Comparison of ENCODE assay signal across 1 cellular context in the genomic region with DNA sequence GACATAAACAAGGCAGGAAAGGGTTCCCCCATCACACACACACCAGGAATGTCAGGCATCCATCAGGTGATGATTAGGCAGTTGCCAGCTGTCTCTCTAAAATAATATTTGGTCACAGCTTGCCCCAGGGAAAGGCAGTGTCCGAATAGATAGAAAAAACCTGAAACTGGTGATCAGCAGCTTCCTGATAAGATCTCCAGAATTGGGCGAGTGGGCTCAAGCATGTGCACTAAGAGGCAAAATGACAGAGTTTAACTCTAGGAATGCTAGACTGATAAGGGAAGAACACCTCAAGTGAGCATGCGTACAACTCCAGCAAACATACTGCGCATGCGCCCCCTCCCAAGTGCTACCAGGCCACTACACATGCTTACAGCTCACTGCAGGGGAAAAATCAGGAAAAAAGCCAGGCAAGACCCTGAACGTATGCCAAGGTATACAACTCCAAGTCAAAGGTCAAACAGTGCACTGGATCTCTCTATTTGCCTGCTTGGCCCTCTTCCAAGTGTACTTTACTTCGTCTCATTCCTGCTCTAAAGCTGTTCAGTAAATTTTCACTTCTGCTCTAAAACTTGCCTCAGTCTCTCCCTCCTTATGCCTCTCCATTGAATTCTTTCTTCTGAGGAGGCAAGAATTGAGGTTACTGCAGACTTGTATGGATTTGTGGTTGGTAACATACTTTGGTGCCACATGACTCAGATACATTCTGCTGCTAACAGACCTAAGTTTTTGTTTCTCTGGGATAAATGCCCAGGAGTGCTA.
TF ChIP-seq lines count a peak whose summit lies in the region.

No MANE protein-coding gene starts in this region.

TF ChIP-seq in HepG2, 621 proteins besides CTCF, POLR2A, EP300 and RAD21 (continued from another document and continues in another):
- TF ChIP-seq GLMP (CRISPR knock-in tag; IDR thresholded peaks at IDR 0.05; ENCODE audit: borderline replicate concordance): no peak
- TF ChIP-seq ZNF556 (CRISPR knock-in tag; IDR thresholded peaks at IDR 0.05; ENCODE audit: borderline replicate concordance): 0 out of 2 replicates have a peak, but pooled peaks have one; percentile 55
- peak; percentile 64 for TF ChIP-seq HOXA3 (CRISPR knock-in tag; IDR thresholded peaks at IDR 0.05)
- TF ChIP-seq SP140L (CRISPR knock-in tag; IDR thresholded peaks at IDR 0.05; ENCODE audit: borderline replicate concordance): no peak
- peak in 1 of 2 experiments; percentile 31; a peak in 1 of 4 replicates for TF ChIP-seq KLF16 (CRISPR knock-in tag; IDR thresholded peaks at IDR 0.05)
- TF ChIP-seq ARID2 (CRISPR knock-in tag; IDR thresholded peaks at IDR 0.05; ENCODE audit: borderline replicate concordance): no peak
- TF ChIP-seq, protein P1, sequence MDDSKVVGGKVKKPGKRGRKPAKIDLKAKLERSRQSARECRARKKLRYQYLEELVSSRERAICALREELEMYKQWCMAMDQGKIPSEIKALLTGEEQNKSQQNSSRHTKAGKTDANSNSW (CRISPR knock-in tag; IDR thresholded peaks at IDR 0.05; ENCODE audit: borderline replicate concordance): no peak
- TF ChIP-seq LRRFIP1 (CRISPR knock-in tag; conservative IDR thresholded peaks at IDR 0.05): no peak
- TF ChIP-seq ZNF138 (CRISPR knock-in tag; IDR thresholded peaks at IDR 0.05; ENCODE audit: low read depth): no peak
- TF ChIP-seq KDM1A (CRISPR knock-in tag; IDR thresholded peaks at IDR 0.05): no peak
- TF ChIP-seq MAFK (conservative IDR thresholded peaks at IDR 0.05 in 1 of 2, IDR thresholded peaks at IDR 0.05 in 1 of 2; ENCODE audit: low read length in 2 of 2): no peak
- no peak for TF ChIP-seq ZSCAN20 (CRISPR knock-in tag; IDR thresholded peaks at IDR 0.05; ENCODE audit: borderline replicate concordance)
- no peak for TF ChIP-seq ZNF619 (CRISPR knock-in tag; IDR thresholded peaks at IDR 0.05)
- TF ChIP-seq ZNF709 (CRISPR knock-in tag; IDR thresholded peaks at IDR 0.05): 0 out of 2 replicates have a peak, but pooled peaks have one; percentile 53
- TF ChIP-seq ZBTB34 (CRISPR knock-in tag; IDR thresholded peaks at IDR 0.05): 0 out of 2 replicates have a peak, but pooled peaks have one; percentile 47
- no peak for TF ChIP-seq ZBTB49 (CRISPR knock-in tag; IDR thresholded peaks at IDR 0.05; ENCODE audit: borderline replicate concordance)
- TF ChIP-seq ZBTB14 (CRISPR knock-in tag; IDR thresholded peaks at IDR 0.05): no peak
- no peak for TF ChIP-seq MTA3 (CRISPR knock-in tag; IDR thresholded peaks at IDR 0.05)
- peak; percentile 91 for TF ChIP-seq ZMYM4 (CRISPR knock-in tag; IDR thresholded peaks at IDR 0.05)
- no peak for TF ChIP-seq NFATC3 (CRISPR knock-in tag; IDR thresholded peaks at IDR 0.05)
- TF ChIP-seq FOXA1 (IDR thresholded peaks at IDR 0.05): peak; percentile 77
- peak; percentile 94 for TF ChIP-seq FOXA1 (CRISPR knock-in tag; IDR thresholded peaks at IDR 0.05)
- TF ChIP-seq ATF7-NPFF (CRISPR knock-in tag; IDR thresholded peaks at IDR 0.05; ENCODE audit: low read depth): no peak
- TF ChIP-seq JUN (CRISPR knock-in tag; IDR thresholded peaks at IDR 0.05): no peak
- TF ChIP-seq GATA4 (IDR thresholded peaks at IDR 0.05; ENCODE audit: borderline replicate concordance, low read depth): no peak
- peak; percentile 74 for TF ChIP-seq MED1 (CRISPR knock-in tag; IDR thresholded peaks at IDR 0.05)
- no peak; the same call in 1 of the 2 replicates for TF ChIP-seq DNMT3B (CRISPR knock-in tag; conservative IDR thresholded peaks at IDR 0.05)
- TF ChIP-seq RFX1 (IDR thresholded peaks at IDR 0.05): no peak
- TF ChIP-seq PATZ1 (CRISPR knock-in tag; IDR thresholded peaks at IDR 0.05): peak; percentile 34; the same call in 1 of the 2 replicates
- TF ChIP-seq SRSF1 (optimal IDR thresholded peaks at IDR 0.05; ENCODE audit: low read depth, low read length): no peak
- 0 out of 2 replicates have a peak, but pooled peaks have one; percentile 53 for TF ChIP-seq NFKBIZ (CRISPR knock-in tag; IDR thresholded peaks at IDR 0.05)
- TF ChIP-seq, protein P2, sequence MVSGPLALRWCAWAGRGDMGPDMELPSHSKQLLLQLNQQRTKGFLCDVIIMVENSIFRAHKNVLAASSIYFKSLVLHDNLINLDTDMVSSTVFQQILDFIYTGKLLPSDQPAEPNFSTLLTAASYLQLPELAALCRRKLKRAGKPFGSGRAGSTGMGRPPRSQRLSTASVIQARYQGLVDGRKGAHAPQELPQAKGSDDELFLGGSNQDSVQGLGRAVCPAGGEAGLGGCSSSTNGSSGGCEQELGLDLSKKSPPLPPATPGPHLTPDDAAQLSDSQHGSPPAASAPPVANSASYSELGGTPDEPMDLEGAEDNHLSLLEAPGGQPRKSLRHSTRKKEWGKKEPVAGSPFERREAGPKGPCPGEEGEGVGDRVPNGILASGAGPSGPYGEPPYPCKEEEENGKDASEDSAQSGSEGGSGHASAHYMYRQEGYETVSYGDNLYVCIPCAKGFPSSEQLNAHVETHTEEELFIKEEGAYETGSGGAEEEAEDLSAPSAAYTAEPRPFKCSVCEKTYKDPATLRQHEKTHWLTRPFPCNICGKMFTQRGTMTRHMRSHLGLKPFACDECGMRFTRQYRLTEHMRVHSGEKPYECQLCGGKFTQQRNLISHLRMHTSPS (CRISPR knock-in tag; IDR thresholded peaks at IDR 0.05; ENCODE audit: low read depth): no peak
- TF ChIP-seq FOXP1 (IDR thresholded peaks at IDR 0.05): no peak
- TF ChIP-seq FOXP1 (CRISPR knock-in tag; IDR thresholded peaks at IDR 0.05): peak; percentile 61
- peak; percentile 45; the same call in 1 of the 2 replicates for TF ChIP-seq ZMYM3 (CRISPR knock-in tag; IDR thresholded peaks at IDR 0.05)
- TF ChIP-seq ZNF343 (CRISPR knock-in tag; IDR thresholded peaks at IDR 0.05): 0 out of 2 replicates have a peak, but pooled peaks have one; percentile 31
- no peak for TF ChIP-seq CHD2 (IDR thresholded peaks at IDR 0.05; ENCODE audit: low read depth, low read length)
- TF ChIP-seq SIN3B (IDR thresholded peaks at IDR 0.05; ENCODE audit: low read length): no peak
- TF ChIP-seq BRCA1 (CRISPR knock-in tag; IDR thresholded peaks at IDR 0.05): no peak
- TF ChIP-seq ZNF24 (IDR thresholded peaks at IDR 0.05): no peak
- TF ChIP-seq ZNF224 (CRISPR knock-in tag; IDR thresholded peaks at IDR 0.05): peak; percentile 100
- no peak for TF ChIP-seq ZNF496 (CRISPR knock-in tag; IDR thresholded peaks at IDR 0.05; ENCODE audit: insufficient replicate concordance)
- no peak for TF ChIP-seq KMT2B (CRISPR knock-in tag; IDR thresholded peaks at IDR 0.05)
- no peak for TF ChIP-seq GZF1 (CRISPR knock-in tag; IDR thresholded peaks at IDR 0.05)
- no peak for TF ChIP-seq ZKSCAN8 (CRISPR knock-in tag; IDR thresholded peaks at IDR 0.05; ENCODE audit: borderline replicate concordance)
- no peak for TF ChIP-seq DBP (CRISPR knock-in tag; IDR thresholded peaks at IDR 0.05; ENCODE audit: not compliant biosample characterization)
- TF ChIP-seq ZNF570 (CRISPR knock-in tag; IDR thresholded peaks at IDR 0.05; ENCODE audit: borderline replicate concordance): no peak
- TF ChIP-seq GABPB1 (CRISPR knock-in tag; IDR thresholded peaks at IDR 0.05): peak; percentile 33; the same call in 1 of the 2 replicates
- peak; percentile 67; the same call in 1 of the 2 replicates for TF ChIP-seq ZNF230 (CRISPR knock-in tag; IDR thresholded peaks at IDR 0.05)
